In genomic region chr14:22390824-22391461, GRCh38 we compare ENCODE assay signal across 12 cellular contexts.
DNase-seq lines count a peak whose midpoint lies in the region; ATAC-seq and TF ChIP-seq lines count a peak whose summit lies in the region.
"Had no signal": no experiment of that assay in that cellular context is flagged by ENCODE, and none has a peak within 500 bp of the region (broad histone marks: within the 10 kb centered on the region; RNA-seq: fewer than 3 reads in every experiment).

No MANE protein-coding gene starts in this region.

- H3K9ac ChIP-seq in neural progenitor cell = no peak overlapping the region

- intact Hi-C loops in PC-9 (cut with micrococcal nuclease; ENCODE audit: unreplicated experiment) (loop anchor here (1.0 to 5.0 kb wide), 2 partner anchors 165 to 181 kb away; no protein-coding TSS in a partner anchor), prostate gland (cut with DNase I) (loop anchor here (5.0 kb wide), 2 partner anchors 81 to 166 kb away; no protein-coding TSS in a partner anchor)

- CTCF ChIA-PET in PC-9 (lab: Charles Lee) = interaction anchor here (0.7 to 1.5 kb wide), 4 partner anchors 72 to 262 kb away, joined by 3 to 7 read pairs (median 4); no protein-coding TSS in a partner anchor

- H3K4me1 Mint-ChIP-seq in neural progenitor cell = peaks cover 58% of the 10 kb centered on the region

- H3K4me1 ChIP-seq in PC-9 (replicated peaks; ENCODE audit: insufficient read depth) (peaks cover 50% of the 10 kb centered on the region), neural progenitor cell (peaks cover 8% of the 10 kb centered on the region), prostate gland (replicated peaks) (no peaks in the 10 kb centered on the region)

- H3K9me2 ChIP-seq in PC-9 (ENCODE audit: insufficient read depth) = no peaks in the 10 kb centered on the region

- peak overlapping the region; percentile 8; the same call in 1 of the 2 replicates for H3K4me3 ChIP-seq in PC-9
- H3K4me3 ChIP-seq in neural progenitor cell = no peak overlapping the region
- no peak overlapping the region for H3K4me3 ChIP-seq in prostate gland
- H3K4me3 ChIP-seq: thoracic aorta had no signal

- H3K9me3 ChIP-seq in PC-9 (ENCODE audit: insufficient read depth, low read depth) = no peaks in the 10 kb centered on the region
- H3K9me3 ChIP-seq in neural progenitor cell (ENCODE audit: low read depth) = no peaks in the 10 kb centered on the region
- no peaks in the 10 kb centered on the region for H3K9me3 ChIP-seq in prostate gland
- H3K9me3 ChIP-seq: thoracic aorta had no signal

- H3K27me3 ChIP-seq in PC-9 (ENCODE audit: insufficient read depth, low read depth) = no peaks in the 10 kb centered on the region
- H3K27me3 ChIP-seq in neural progenitor cell = no peaks in the 10 kb centered on the region
- no peaks in the 10 kb centered on the region for H3K27me3 ChIP-seq in prostate gland (replicated peaks; ENCODE audit: insufficient read depth)

- ATAC-seq in GM18861 (IDR thresholded peaks at IDR 0.05; ENCODE audit: unreplicated experiment) = peak; percentile 49
- peak; percentile 54 for ATAC-seq in HG02852 (IDR thresholded peaks at IDR 0.05; ENCODE audit: unreplicated experiment)
- ATAC-seq in GM19023 (IDR thresholded peaks at IDR 0.05; ENCODE audit: unreplicated experiment) = no peak
- ATAC-seq: naive thymus-derived CD8-positive, alpha-beta T cell had no signal

- WGBS in prostate gland = 75% methylated on average over 4 of the region's 4 CpGs

- H3K9me3 Mint-ChIP-seq in neural progenitor cell = no peaks in the 10 kb centered on the region
- H3K9me3 Mint-ChIP-seq: activated T-cell treated with anti-CD3 and anti-CD28 coated beads, Interleukin-2, amount 50 U/mL, for 24 hours; HFFc6; naive thymus-derived CD8-positive, alpha-beta T cell had no signal

- no peak overlapping the region for H3K4me3 Mint-ChIP-seq in neural progenitor cell
- H3K4me3 Mint-ChIP-seq: activated T-cell treated with anti-CD3 and anti-CD28 coated beads, Interleukin-2, amount 50 U/mL, for 24 hours; HFFc6; naive thymus-derived CD8-positive, alpha-beta T cell had no signal

- TF ChIP-seq CTCF in PC-9 (conservative IDR thresholded peaks at IDR 0.05) (no peak), neural progenitor cell (IDR thresholded peaks at IDR 0.05) (no peak), prostate gland (IDR thresholded peaks at IDR 0.05) (no peak)

- H3K36me3 ChIP-seq in PC-9 (ENCODE audit: low read depth) (no peaks in the 10 kb centered on the region), neural progenitor cell (no peaks in the 10 kb centered on the region), prostate gland (no peaks in the 10 kb centered on the region)
- H3K36me3 ChIP-seq: thoracic aorta had no signal

- TF ChIP-seq POLR2A in prostate gland (IDR thresholded peaks at IDR 0.05) = no peak

- H3K27ac Mint-ChIP-seq in neural progenitor cell = peak overlapping the region; percentile 7
- H3K27ac Mint-ChIP-seq: activated T-cell treated with anti-CD3 and anti-CD28 coated beads, Interleukin-2, amount 50 U/mL, for 24 hours; HFFc6 had no signal

- H3K79me2 ChIP-seq in PC-9 (ENCODE audit: low read depth) (no peaks in the 10 kb centered on the region), neural progenitor cell (ENCODE audit: low read depth) (no peaks in the 10 kb centered on the region)

- no peak overlapping the region for H2AFZ ChIP-seq in PC-9
- no peak overlapping the region for H2AFZ ChIP-seq in neural progenitor cell (replicated peaks)

- no TSS peak for BruUV-seq in PC-9 (replicated peaks; lab: Mats Ljungman, UMichigan)

- H3K27me3 Mint-ChIP-seq in neural progenitor cell (ENCODE audit: insufficient read depth, low read depth) = peaks cover 9% of the 10 kb centered on the region
- H3K27me3 Mint-ChIP-seq: activated T-cell treated with anti-CD3 and anti-CD28 coated beads, Interleukin-2, amount 50 U/mL, for 24 hours; naive thymus-derived CD8-positive, alpha-beta T cell had no signal

- POLR2A ChIA-PET in PC-9 (lab: Charles Lee; ENCODE audit: unreplicated experiment) = interaction anchor here (0.5 to 0.7 kb wide), 3 partner anchors 15 to 492 kb away, joined by 3 to 4 read pairs (median 3); no protein-coding TSS in a partner anchor

- DNase-seq in PC-9 = peak; percentile 29 to 91
- DNase-seq in neural progenitor cell (ENCODE audit: low spot score) = no peak
- no peak for DNase-seq in prostate gland (ENCODE audit: low spot score)
- no peak for DNase-seq in COLO829 (ENCODE audit: low spot score)
- DNase-seq in AG20443 (ENCODE audit: low spot score) = no peak
- DNase-seq: activated T-cell treated with anti-CD3 and anti-CD28 coated beads, Interleukin-2, amount 50 U/mL, for 24 hours; HFFc6 had no signal

- H3K27ac ChIP-seq in PC-9 (peak overlapping the region; percentile 76), neural progenitor cell (no peak overlapping the region), prostate gland (no peak overlapping the region)
- H3K27ac ChIP-seq: thoracic aorta had no signal

- H3K4me2 ChIP-seq in PC-9 = peak overlapping the region; percentile 54
- no peak overlapping the region for H3K4me2 ChIP-seq in neural progenitor cell

- peaks cover 4% of the 10 kb centered on the region for H3K36me3 Mint-ChIP-seq in neural progenitor cell
- H3K36me3 Mint-ChIP-seq: naive thymus-derived CD8-positive, alpha-beta T cell had no signal

- H3F3A ChIP-seq in PC-9 (ENCODE audit: insufficient read depth, low read depth) (peaks cover 40% of the 10 kb centered on the region; the same call in 1 of the 2 replicates), neural progenitor cell (ENCODE audit: low read depth) (no peaks in the 10 kb centered on the region)

- H4K20me1 ChIP-seq in PC-9 (ENCODE audit: insufficient read depth) (no peaks in the 10 kb centered on the region), neural progenitor cell (ENCODE audit: low read depth) (no peaks in the 10 kb centered on the region)

Comparison
In these comparisons a context has a peak if more than half of its experiments do, and no peak if none do; other contexts are left out.
1. DNase-seq: peak in PC-9 (2 of 2); none in neural progenitor cell (single experiment), prostate gland (single experiment), COLO829 (single experiment) and AG20443 (single experiment).